35 cellular contexts compared by ENCODE assay signal in the genomic region with DNA sequence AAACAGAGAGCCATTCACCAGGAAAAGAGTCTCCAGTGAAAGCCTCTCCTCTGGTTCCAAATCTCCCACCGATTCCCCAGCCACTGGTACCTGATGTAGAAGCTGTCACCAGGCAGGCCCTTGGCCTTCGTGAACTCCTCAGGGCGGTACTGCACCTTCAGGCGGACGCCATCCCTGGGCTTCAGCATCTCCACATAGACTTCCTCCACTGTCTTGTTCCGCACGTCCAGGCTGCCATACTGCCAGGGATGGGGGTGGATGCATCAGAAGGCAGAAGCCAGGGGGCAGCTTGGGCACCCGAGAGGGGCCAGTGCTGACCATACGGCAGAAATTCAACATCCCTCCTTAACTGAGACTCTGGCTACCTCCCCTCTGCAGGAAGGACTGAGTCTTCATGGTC.
"Had no signal": no experiment of that assay in that cellular context is flagged by ENCODE, and none has a peak within 500 bp of the region (broad histone marks: within the 10 kb centered on the region; RNA-seq: fewer than 3 reads in every experiment).

No MANE protein-coding gene starts in this region.

- H3K9me3 ChIP-seq: adrenal gland, body of pancreas, esophagus muscularis mucosa, gastrocnemius medialis, heart left ventricle had no signal

- H3K4me1 ChIP-seq: adrenal gland, body of pancreas, esophagus muscularis mucosa, foreskin keratinocyte, gastrocnemius medialis, heart left ventricle had no signal

- H3K27ac Mint-ChIP-seq: activated CD4-positive, alpha-beta memory T cell treated with anti-CD3 and anti-CD28 coated beads for 36 hours; activated CD4-positive, alpha-beta T cell treated with anti-CD3 and anti-CD28 coated beads for 36 hours; activated CD4-positive, alpha-beta T cell treated with anti-CD3 and anti-CD28 coated beads, Interleukin-2, amount 10 ng/mL, durations not matched to agents 24 days and 14 days; activated CD8-positive, alpha-beta T cell treated with anti-CD3 and anti-CD28 coated beads, Interleukin-2, amount 10 ng/mL, durations not matched to agents 7 days and 5 days; activated naive CD8-positive, alpha-beta T cell; activated naive CD8-positive, alpha-beta T cell treated with anti-CD3 and anti-CD28 coated beads, Interleukin-2, amount 50 U/mL, for 24 hours; activated T-helper 1 cell treated with anti-CD3 and anti-CD28 coated beads, Interleukin-12 subunit alpha, Interleukin-12 subunit beta, Interleukin-2, Interleukin-4 antibody, amounts not matched to agents 30 ng/mL and 10 ng/mL and 1 ng/mL, durations not matched to agents 14 hours and 24 hours and 36 hours; activated T-helper 2 cell treated with anti-CD3 and anti-CD28 coated beads, Interferon-gamma antibody, Interleukin-2, Interleukin-4, amounts not matched to agents 10 μg/mL and 5 μg/mL and 100 μg/mL, durations not matched to agents 14 hours and 24 hours and 36 hours; dendritic cell treated with granulocyte-macrophage colony-stimulating factor and Interleukin-4, amounts not matched to agents 40 ng/mL and 50 ng/mL, for 4 days; endodermal cell; T-helper 2 cell treated with Interferon-gamma antibody and Interleukin-4, amounts not matched to agents 5 μg/mL and 100 μg/mL, for 36 hours had no signal

- H3K27me3 ChIP-seq: adrenal gland, body of pancreas, dorsolateral prefrontal cortex, esophagus muscularis mucosa, foreskin keratinocyte, gastrocnemius medialis, heart left ventricle had no signal

- H3K4me3 Mint-ChIP-seq: activated CD4-positive, alpha-beta memory T cell treated with anti-CD3 and anti-CD28 coated beads for 36 hours; activated CD4-positive, alpha-beta T cell treated with anti-CD3 and anti-CD28 coated beads for 36 hours; activated CD4-positive, alpha-beta T cell treated with anti-CD3 and anti-CD28 coated beads, Interleukin-2, amount 10 ng/mL, durations not matched to agents 24 days and 14 days; activated CD8-positive, alpha-beta memory T cell treated with anti-CD3 and anti-CD28 coated beads, Interleukin-2, amount 10 ng/mL, durations not matched to agents 7 days and 5 days; activated CD8-positive, alpha-beta T cell treated with anti-CD3 and anti-CD28 coated beads, Interleukin-2, amount 10 ng/mL, durations not matched to agents 7 days and 5 days; activated naive CD8-positive, alpha-beta T cell; activated naive CD8-positive, alpha-beta T cell treated with anti-CD3 and anti-CD28 coated beads, Interleukin-2, amount 50 U/mL, for 24 hours; activated T-helper 1 cell treated with anti-CD3 and anti-CD28 coated beads, Interleukin-12 subunit alpha, Interleukin-12 subunit beta, Interleukin-2, Interleukin-4 antibody, amounts not matched to agents 30 ng/mL and 10 ng/mL and 1 ng/mL, durations not matched to agents 14 hours and 24 hours and 36 hours; dendritic cell treated with granulocyte-macrophage colony-stimulating factor and Interleukin-4, amounts not matched to agents 40 ng/mL and 50 ng/mL, for 4 days; endodermal cell; T-helper 17 cell; T-helper 2 cell treated with Interferon-gamma antibody and Interleukin-4, amounts not matched to agents 5 μg/mL and 100 μg/mL, for 36 hours had no signal

- H3K9me3 Mint-ChIP-seq: activated CD4-positive, alpha-beta memory T cell treated with anti-CD3 and anti-CD28 coated beads for 36 hours; activated CD4-positive, alpha-beta T cell treated with anti-CD3 and anti-CD28 coated beads, Interleukin-2, amount 10 ng/mL, durations not matched to agents 24 days and 14 days; activated naive CD8-positive, alpha-beta T cell treated with anti-CD3 and anti-CD28 coated beads, Interleukin-2, amount 50 U/mL, for 24 hours; activated T-helper 1 cell treated with anti-CD3 and anti-CD28 coated beads, Interleukin-12 subunit alpha, Interleukin-12 subunit beta, Interleukin-2, Interleukin-4 antibody, amounts not matched to agents 30 ng/mL and 10 ng/mL and 1 ng/mL, durations not matched to agents 14 hours and 24 hours and 36 hours; activated T-helper 2 cell treated with anti-CD3 and anti-CD28 coated beads, Interferon-gamma antibody, Interleukin-2, Interleukin-4, amounts not matched to agents 10 μg/mL and 5 μg/mL and 100 μg/mL, durations not matched to agents 14 hours and 24 hours and 36 hours; dendritic cell treated with granulocyte-macrophage colony-stimulating factor and Interleukin-4, amounts not matched to agents 40 ng/mL and 50 ng/mL, for 4 days; endodermal cell; T-helper 2 cell treated with Interferon-gamma antibody and Interleukin-4, amounts not matched to agents 5 μg/mL and 100 μg/mL, for 36 hours had no signal

- DNase-seq: activated CD4-positive, alpha-beta memory T cell treated with anti-CD3 and anti-CD28 coated beads for 36 hours; activated CD4-positive, alpha-beta T cell treated with anti-CD3 and anti-CD28 coated beads for 36 hours; activated CD4-positive, alpha-beta T cell treated with anti-CD3 and anti-CD28 coated beads, Interleukin-2, amount 10 ng/mL, durations not matched to agents 24 days and 14 days; activated CD4-positive, CD25-positive, alpha-beta regulatory T cell; activated CD4-positive, CD25-positive, alpha-beta regulatory T cell treated with anti-CD3 and anti-CD28 coated beads, Interleukin-2, amount 50 U/mL, for 72 hours; activated CD8-positive, alpha-beta memory T cell treated with anti-CD3 and anti-CD28 coated beads, Interleukin-2, amount 10 ng/mL, durations not matched to agents 7 days and 5 days; activated CD8-positive, alpha-beta memory T cell treated with anti-CD3 and anti-CD28 coated beads, Interleukin-2, amount 50 U/mL, for 4 hours; activated CD8-positive, alpha-beta T cell treated with anti-CD3 and anti-CD28 coated beads, Interleukin-2, amount 10 ng/mL, durations not matched to agents 7 days and 5 days; activated gamma-delta T cell treated with Interleukin-2 at 50 U/mL for 16 hours; activated naive CD4-positive, alpha-beta T cell treated with anti-CD3 and anti-CD28 coated beads, Interleukin-2, amount 50 U/mL, for 16 hours; activated naive CD4-positive, alpha-beta T cell treated with Interleukin-2 at 50 U/mL for 16 hours; activated naive CD8-positive, alpha-beta T cell treated with anti-CD3 and anti-CD28 coated beads, Interleukin-2, amount 50 U/mL, for 24 hours; activated T-cell treated with anti-CD3 and anti-CD28 coated beads, Interleukin-2, amount 50 U/mL, for 1 hour; activated T-cell treated with anti-CD3 and anti-CD28 coated beads, Interleukin-2, amount 50 U/mL, for 48 hours; adrenal gland; amygdala; body of pancreas; caudate nucleus; cerebellar nuclear complex; dorsolateral prefrontal cortex; effector memory CD4-positive, alpha-beta T cell; endodermal cell; foreskin keratinocyte; gastrocnemius medialis; glutamatergic neuron; heart left ventricle; T-helper 1 cell; T-helper 17 cell had no signal

- ATAC-seq: activated CD4-positive, alpha-beta T cell treated with anti-CD3 and anti-CD28 coated beads for 36 hours; activated CD8-positive, alpha-beta memory T cell treated with anti-CD3 and anti-CD28 coated beads, Interleukin-2, amount 10 ng/mL, durations not matched to agents 7 days and 5 days; activated CD8-positive, alpha-beta T cell treated with anti-CD3 and anti-CD28 coated beads, Interleukin-2, amount 10 ng/mL, durations not matched to agents 7 days and 5 days; activated naive CD8-positive, alpha-beta T cell treated with anti-CD3 and anti-CD28 coated beads, Interleukin-2, amount 50 U/mL, for 24 hours; body of pancreas; foreskin keratinocyte; gastrocnemius medialis; heart left ventricle; T-helper 17 cell had no signal

- H3K4me3 ChIP-seq: adrenal gland, body of pancreas, coronary artery, dorsolateral prefrontal cortex, esophagus muscularis mucosa, gastrocnemius medialis, heart left ventricle had no signal

- H3K36me3 Mint-ChIP-seq: activated CD4-positive, alpha-beta memory T cell treated with anti-CD3 and anti-CD28 coated beads for 36 hours; activated CD8-positive, alpha-beta memory T cell treated with anti-CD3 and anti-CD28 coated beads, Interleukin-2, amount 10 ng/mL, durations not matched to agents 7 days and 5 days; activated naive CD8-positive, alpha-beta T cell had no signal

- H3K27ac ChIP-seq: adrenal gland, body of pancreas, coronary artery, dorsolateral prefrontal cortex, esophagus muscularis mucosa, foreskin keratinocyte, gastrocnemius medialis, heart left ventricle had no signal

- H3K4me1 Mint-ChIP-seq: activated CD4-positive, alpha-beta T cell treated with anti-CD3 and anti-CD28 coated beads for 36 hours; activated CD8-positive, alpha-beta memory T cell treated with anti-CD3 and anti-CD28 coated beads, Interleukin-2, amount 10 ng/mL, durations not matched to agents 7 days and 5 days; activated naive CD8-positive, alpha-beta T cell treated with anti-CD3 and anti-CD28 coated beads, Interleukin-2, amount 50 U/mL, for 24 hours; endodermal cell had no signal

- H3K27me3 Mint-ChIP-seq: activated CD4-positive, alpha-beta memory T cell treated with anti-CD3 and anti-CD28 coated beads for 36 hours; activated CD4-positive, alpha-beta T cell treated with anti-CD3 and anti-CD28 coated beads for 36 hours; activated CD4-positive, alpha-beta T cell treated with anti-CD3 and anti-CD28 coated beads, Interleukin-2, amount 10 ng/mL, durations not matched to agents 24 days and 14 days; activated naive CD8-positive, alpha-beta T cell; dendritic cell treated with granulocyte-macrophage colony-stimulating factor and Interleukin-4, amounts not matched to agents 40 ng/mL and 50 ng/mL, for 4 days; T-helper 17 cell had no signal
